7 cellular contexts compared by ENCODE assay signal in the genomic region with DNA sequence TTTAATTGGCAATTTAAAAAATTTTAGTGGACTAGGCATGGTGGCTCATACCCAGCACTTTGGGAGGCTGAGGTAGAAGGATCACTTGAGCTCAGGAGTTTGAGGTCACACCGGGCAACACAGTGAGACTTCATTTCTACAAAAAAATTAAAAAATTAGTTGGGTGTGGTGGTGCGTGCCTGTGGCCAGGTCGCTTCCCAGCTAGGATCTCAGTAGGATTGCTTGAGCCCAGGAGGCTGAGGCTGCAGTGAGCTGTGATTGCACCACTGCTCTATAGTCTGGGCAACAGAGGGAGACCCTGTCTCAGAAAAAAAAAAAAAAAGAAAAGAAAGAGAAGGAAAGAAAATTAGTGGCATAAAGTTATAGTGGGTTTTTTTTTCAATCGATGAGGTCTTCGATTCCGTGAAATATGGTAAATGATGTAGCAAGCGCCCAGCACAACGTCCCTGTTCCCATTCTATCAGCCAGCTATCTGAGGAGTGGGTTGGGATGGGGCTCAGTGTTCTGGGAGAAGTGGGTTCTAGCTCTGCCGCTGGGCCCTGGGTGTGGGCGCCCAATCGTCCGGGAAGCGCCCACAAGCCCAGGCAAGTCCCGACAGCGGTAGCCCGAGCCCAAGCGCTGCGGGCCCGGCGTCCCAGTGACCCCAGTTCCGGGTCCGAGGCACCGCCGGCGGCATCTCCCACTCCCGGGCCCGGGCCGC. TPM values are rescaled to one million over a fixed set of nuclear protein-coding genes. Genes with fewer than 3 reads are reported as not detected.
DNase-seq lines count a peak whose midpoint lies in the region; ATAC-seq and TF ChIP-seq lines count a peak whose summit lies in the region.
"Had no signal": no experiment of that assay in that cellular context is flagged by ENCODE, and none has a peak within 500 bp of the region (broad histone marks: within the 10 kb centered on the region; RNA-seq: fewer than 3 reads in every experiment).

No MANE protein-coding gene starts in this region.

- no peak for DNase-seq in BJ (ENCODE audit: low read depth)
- no peak for DNase-seq in activated CD4-positive, alpha-beta memory T cell treated with anti-CD3 and anti-CD28 coated beads, Interleukin-2, amount 10 ng/mL, durations not matched to agents 7 days and 5 days
- DNase-seq in right lobe of liver = no peak
- no peak for DNase-seq in hepatic stellate cell (ENCODE audit: low spot score)
- DNase-seq: foreskin melanocyte had no signal

- TF ChIP-seq POLR2A in right lobe of liver (IDR thresholded peaks at IDR 0.05) = no peak

- H3K4me3 ChIP-seq in BJ (ENCODE audit: low read depth, low read length) (peak overlapping the region; percentile 86), right lobe of liver (peak overlapping the region; percentile 40 to 49 (median 47))

- peaks cover 0 to 9% (median 3%) of the 10 kb centered on the region in 4 donors for H3K4me1 ChIP-seq in right lobe of liver

- TF ChIP-seq CTCF in BJ (IDR thresholded peaks at IDR 0.05; ENCODE audit: insufficient read depth, low read depth, low read length) (no peak), right lobe of liver (IDR thresholded peaks at IDR 0.05) (no peak)

- no peaks in the 10 kb centered on the region for H3K9me3 Mint-ChIP-seq in activated CD4-positive, alpha-beta memory T cell treated with anti-CD3 and anti-CD28 coated beads, Interleukin-2, amount 10 ng/mL, durations not matched to agents 7 days and 5 days

- no peak overlapping the region for H3K27ac ChIP-seq in right lobe of liver

- ATAC-seq in right lobe of liver = no peak
- no peak for ATAC-seq in HG03045 (IDR thresholded peaks at IDR 0.05; ENCODE audit: unreplicated experiment)
- no peak for ATAC-seq in GM19035 (IDR thresholded peaks at IDR 0.05; ENCODE audit: unreplicated experiment)

- POLR2A ChIA-PET in BJ (lab: Charles Lee) = interaction anchor here (0.5 to 1.8 kb wide), 5 partner anchors 8 to 1524 kb away, joined by 3 to 19 read pairs (median 3); a partner anchor contains a TSS
- POLR2A ChIA-PET in activated CD4-positive, alpha-beta memory T cell treated with anti-CD3 and anti-CD28 coated beads, Interleukin-2, amount 10 ng/mL, durations not matched to agents 7 days and 5 days (lab: Charles Lee) = interaction anchor here (0.6 to 8.8 kb wide), 7 partner anchors 8 to 187 kb away, joined by 3 to 185 read pairs (median 4); a partner anchor contains a TSS

- H3K36me3 Mint-ChIP-seq in activated CD4-positive, alpha-beta memory T cell treated with anti-CD3 and anti-CD28 coated beads, Interleukin-2, amount 10 ng/mL, durations not matched to agents 7 days and 5 days (ENCODE audit: low read depth) = peaks cover 16% of the 10 kb centered on the region

- H3K27me3 Mint-ChIP-seq in activated CD4-positive, alpha-beta memory T cell treated with anti-CD3 and anti-CD28 coated beads, Interleukin-2, amount 10 ng/mL, durations not matched to agents 7 days and 5 days = peaks cover 4% of the 10 kb centered on the region

- intact Hi-C loops in right lobe of liver (cut with DNase I) = no loop called here

- peak overlapping the region; percentile 75 for H3K27ac Mint-ChIP-seq in activated CD4-positive, alpha-beta memory T cell treated with anti-CD3 and anti-CD28 coated beads, Interleukin-2, amount 10 ng/mL, durations not matched to agents 7 days and 5 days

- H3K36me3 ChIP-seq in BJ (ENCODE audit: control insufficient read depth, insufficient read depth, low read length) (peaks cover 3% of the 10 kb centered on the region), right lobe of liver (no peaks in the 10 kb centered on the region)

- H3K9me3 ChIP-seq in right lobe of liver = no peaks in the 10 kb centered on the region

- 80% methylated on average over 8 of the region's 28 CpGs for WGBS in right lobe of liver (ENCODE audit: insufficient coverage, low coverage, low lambda C conversion rate, missing lambda C conversion rate)

- peak overlapping the region; percentile 78 for H3K4me3 Mint-ChIP-seq in activated CD4-positive, alpha-beta memory T cell treated with anti-CD3 and anti-CD28 coated beads, Interleukin-2, amount 10 ng/mL, durations not matched to agents 7 days and 5 days

- CTCF ChIA-PET in BJ (lab: Yijun Ruan, JAX) = interaction anchor here (0.9 to 11.3 kb wide), 4 partner anchors 12 to 27 kb away, joined by 3 to 130 read pairs (median 5); a partner anchor contains a TSS
- CTCF ChIA-PET in activated CD4-positive, alpha-beta memory T cell treated with anti-CD3 and anti-CD28 coated beads, Interleukin-2, amount 10 ng/mL, durations not matched to agents 7 days and 5 days (lab: Charles Lee) = interaction anchor here (1.4 to 3.2 kb wide), 4 partner anchors 10 to 39 kb away, joined by 3 to 73 read pairs (median 13); a partner anchor contains a TSS

- H3K27me3 ChIP-seq in BJ (ENCODE audit: control insufficient read depth, insufficient read depth, low read length) (no peaks in the 10 kb centered on the region), right lobe of liver (no peaks in the 10 kb centered on the region)

- H3K4me1 Mint-ChIP-seq in activated CD4-positive, alpha-beta memory T cell treated with anti-CD3 and anti-CD28 coated beads, Interleukin-2, amount 10 ng/mL, durations not matched to agents 7 days and 5 days = peaks cover 64% of the 10 kb centered on the region

RNA-seq across cellular contexts. Expression of a gene that starts 1.4 kb away (rescaled TPM):
- 8.2 and 10.3 TPM in 2 replicates for polyA plus RNA-seq in BJ (2011; rRNA removed)
- polyA minus RNA-seq in BJ (2011; rRNA and poly(A)+ RNA removed) = 9.4 and 15.9 TPM in 2 replicates
- 1 to 10 TPM; 4.5 to 5.0 TPM for total RNA-seq in activated CD4-positive, alpha-beta memory T cell treated with anti-CD3 and anti-CD28 coated beads, Interleukin-2, amount 10 ng/mL, durations not matched to agents 7 days and 5 days
- 1 to 10 TPM in 1 of 6 experiments, under 1 TPM in 3, not detected in 2; 0.35 to 1.2 (median 0.89) TPM for total RNA-seq in right lobe of liver

RNA-seq across cellular contexts. Expression of a gene that starts 8.3 kb away (rescaled TPM):
- polyA plus RNA-seq in BJ (2011; rRNA removed) = 23.7 and 33.4 TPM in 2 replicates
- 2.7 and 3.3 TPM in 2 replicates for polyA minus RNA-seq in BJ (2011; rRNA and poly(A)+ RNA removed)
- total RNA-seq in activated CD4-positive, alpha-beta memory T cell treated with anti-CD3 and anti-CD28 coated beads, Interleukin-2, amount 10 ng/mL, durations not matched to agents 7 days and 5 days = 10 to 100 TPM; 53.2 to 55.8 TPM
- total RNA-seq in right lobe of liver = 10 to 100 TPM in 2 of 6 experiments, 1 to 10 TPM in 4; 4.9 to 19.2 (median 6.6) TPM

RNA-seq across cellular contexts. Expression of a gene that starts 10.5 kb away (rescaled TPM):
- 136 and 199 TPM in 2 replicates for polyA plus RNA-seq in BJ (2011; rRNA removed)
- polyA minus RNA-seq in BJ (2011; rRNA and poly(A)+ RNA removed) = 99.3 and 128 TPM in 2 replicates
- 10 to 100 TPM; 71.7 to 77.4 TPM for total RNA-seq in activated CD4-positive, alpha-beta memory T cell treated with anti-CD3 and anti-CD28 coated beads, Interleukin-2, amount 10 ng/mL, durations not matched to agents 7 days and 5 days
- 10 to 100 TPM; 19.4 to 66.1 (median 23.3) TPM for total RNA-seq in right lobe of liver

RNA-seq across cellular contexts. Expression of a gene that starts 19.2 kb away (rescaled TPM):
- polyA plus RNA-seq in BJ (2011; rRNA removed) = 0.15 and 0.21 TPM in 2 replicates
- not detected in 2 replicates for polyA minus RNA-seq in BJ (2011; rRNA and poly(A)+ RNA removed)
- 10 to 100 TPM; 75.9 to 80.5 TPM for total RNA-seq in activated CD4-positive, alpha-beta memory T cell treated with anti-CD3 and anti-CD28 coated beads, Interleukin-2, amount 10 ng/mL, durations not matched to agents 7 days and 5 days
- 1 to 10 TPM in 3 of 6 experiments, under 1 TPM in 3; 0.49 to 1.3 (median 1.0) TPM for total RNA-seq in right lobe of liver

RNA-seq across cellular contexts. Expression of a gene that starts 20.1 kb away (rescaled TPM):
- 49.8 and 81.9 TPM in 2 replicates for polyA plus RNA-seq in BJ (2011; rRNA removed)
- 47.9 and 68.0 TPM in 2 replicates for polyA minus RNA-seq in BJ (2011; rRNA and poly(A)+ RNA removed)
- 10 to 100 TPM; 34.1 to 34.2 TPM for total RNA-seq in activated CD4-positive, alpha-beta memory T cell treated with anti-CD3 and anti-CD28 coated beads, Interleukin-2, amount 10 ng/mL, durations not matched to agents 7 days and 5 days
- 10 to 100 TPM in 4 of 6 experiments, 1 to 10 TPM in 2; 6.5 to 14.0 (median 12.4) TPM for total RNA-seq in right lobe of liver
